ENCODE assay signal across 24 cellular contexts in the genomic region with DNA sequence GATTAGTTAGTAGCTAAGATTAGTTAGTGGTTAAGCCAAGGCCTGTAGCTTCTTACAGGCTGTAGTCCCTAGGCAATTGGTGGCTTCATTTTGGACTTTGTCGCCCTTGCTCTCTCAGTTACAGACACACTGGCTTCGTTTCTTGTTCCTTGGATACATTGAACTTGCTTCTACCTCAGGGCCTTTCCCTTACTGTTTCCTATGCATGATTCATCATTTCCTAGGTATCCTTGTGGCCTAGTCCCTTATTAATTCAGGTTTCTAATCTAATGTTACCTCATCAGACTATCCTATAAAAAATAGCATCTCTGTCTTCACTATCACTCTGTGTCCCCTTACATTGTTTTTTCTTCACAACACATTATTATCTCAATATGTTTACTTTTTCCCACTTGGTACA.
"Had no signal": no experiment of that assay in that cellular context is flagged by ENCODE, and none has a peak within 500 bp of the region (broad histone marks: within the 10 kb centered on the region; RNA-seq: fewer than 3 reads in every experiment).

No MANE protein-coding gene starts in this region.

- H3K36me3 ChIP-seq: neutrophil, pancreas, prostate gland, right lobe of liver, sigmoid colon, stomach, thoracic aorta, thyroid gland, tibial nerve, upper lobe of left lung, vagina had no signal

- H3K27me3 ChIP-seq: neutrophil, pancreas, right lobe of liver, sigmoid colon, stomach, thyroid gland, tibial nerve, upper lobe of left lung, vagina had no signal

- FAIRE-seq: pancreas, urothelium cell line had no signal

- H3K4me3 ChIP-seq: pancreas, prostate gland, right lobe of liver, sigmoid colon, stomach, thoracic aorta, thyroid gland, tibial nerve, upper lobe of left lung, vagina had no signal

- DNase-seq: naive thymus-derived CD8-positive, alpha-beta T cell; nephron progenitor cell; nucleus accumbens; pancreas; right cardiac atrium; right lobe of liver; sigmoid colon; small intestine; stimulated activated CD4-positive, alpha-beta T cell treated with anti-CD3 and anti-CD28 coated beads, Interleukin-15, amount 100 ng/mL, for 24 hours; stimulated activated CD4-positive, alpha-beta T cell treated with anti-CD3 and anti-CD28 coated beads, Interleukin-2, amount 100 ng/mL, for 24 hours; stimulated activated CD4-positive, alpha-beta T cell treated with anti-CD3 and anti-CD28 coated beads, Interleukin-2, amount 100 ng/mL, for 48 hours; stimulated activated CD4-positive, alpha-beta T cell treated with anti-CD3 and anti-CD28 coated beads, Interleukin-4, amount 100 ng/mL, for 24 hours; stimulated activated naive B cell treated with anti-CD40 and anti-IgM and Interleukin-4, amounts not matched to agents 10 μg/mL and 1 μg/mL and 100 μg/mL, for 72 hours; stimulated activated naive CD4-positive, alpha-beta T cell treated with Interleukin-2 at 50 U/mL for 16 hours; stomach; thyroid gland; trophoblast cell; upper lobe of left lung had no signal
